24 cellular contexts compared by ENCODE assay signal in genomic region chr6:33843696-33844121, GRCh38. TPM values are rescaled to one million over a fixed set of nuclear protein-coding genes. Genes with fewer than 3 reads are reported as not detected.
DNase-seq lines count a peak whose midpoint lies in the region; ATAC-seq and TF ChIP-seq lines count a peak whose summit lies in the region.
"Had no signal": no experiment of that assay in that cellular context is flagged by ENCODE, and none has a peak within 500 bp of the region (broad histone marks: within the 10 kb centered on the region; RNA-seq: fewer than 3 reads in every experiment).

No MANE protein-coding gene starts in this region.

- H2BK12ac ChIP-seq in mesenchymal stem cell (ENCODE audit: low read length in 2 of 2), result peak overlapping the region; percentile 49 to 51

- H3K27ac ChIP-seq in mesenchymal stem cell (ENCODE audit: low read length, poor library complexity, severe bottlenecking) (no peak overlapping the region), uterus (peak overlapping the region; percentile 38 to 41)
- H3K27ac ChIP-seq: SJSA1 had no signal

- 92% methylated on average over 6 of the region's 9 CpGs for WGBS in mesenchymal stem cell

- peak overlapping the region; percentile 23 for H4K91ac ChIP-seq in mesenchymal stem cell (ENCODE audit: low read length)

- intact Hi-C loops in uterus (cut with DNase I; ENCODE audit: low total_unique reads) (no loop called here), left colon (cut with DNase I, micrococcal nuclease) (no loop called here)

- H3K36me3 ChIP-seq in mesenchymal stem cell (ENCODE audit: control insufficient read depth in 1 of 2, insufficient read depth in 2 of 2, low read depth in 1 of 2, low read length in 2 of 2), result no peaks in the 10 kb centered on the region
- no peaks in the 10 kb centered on the region for H3K36me3 ChIP-seq in uterus
- H3K36me3 ChIP-seq: MG63, SJSA1 had no signal

- peak overlapping the region; percentile 70 for H4K8ac ChIP-seq in mesenchymal stem cell (ENCODE audit: low read length)

- TF ChIP-seq POLR2A in uterus (IDR thresholded peaks at IDR 0.05), result no peak

- no peak overlapping the region for H2AK5ac ChIP-seq in mesenchymal stem cell (ENCODE audit: low read length, severe bottlenecking)

- no peak overlapping the region for H3K4me2 ChIP-seq in mesenchymal stem cell (ENCODE audit: low read length, poor library complexity, severe bottlenecking)
- H3K4me2 ChIP-seq: A549 had no signal

- TF ChIP-seq CTCF in uterus (IDR thresholded peaks at IDR 0.05), result no peak

- peak in 53 of 76 experiments; percentile 17 to 79 (median 44) for DNase-seq in HUDEP-2 (lab: John Stamatoyannopoulos, UW; ENCODE audit: unreplicated experiment in 76 of 76)
- peak; percentile 94 for DNase-seq in SK-N-DZ (ENCODE audit: low spot score)
- no peak for DNase-seq in mesenchymal stem cell
- peak in 1 of 2 donors; percentile 53 for DNase-seq in uterus
- no peak for DNase-seq in NCI-H2227 (lab: John Stamatoyannopoulos, UW; ENCODE audit: unreplicated experiment)
- DNase-seq in left colon, result no peak
- DNase-seq: CD4-positive, alpha-beta T cell; COR-L47; DMS 273 treated with DMSO at 0.1 percent for 48 hours; DMS79 treated with DMSO at 0.1 percent for 48 hours; MG63; NCI-H1048; NCI-H1417 treated with DMSO at 0.1 percent for 48 hours; NCI-H187; NK-92 treated with Interleukin-12 subunit alpha and Interleukin-12 subunit beta, amount 100 ng/mL, for 24 hours had no signal

- H3K4me1 ChIP-seq in mesenchymal stem cell (ENCODE audit: control insufficient read depth, insufficient read depth, low read depth, low read length), result peaks cover 31% of the 10 kb centered on the region
- peaks cover 0 to under 1% of the 10 kb centered on the region in 2 donors for H3K4me1 ChIP-seq in uterus

- no peaks in the 10 kb centered on the region for H3K9me3 ChIP-seq in mesenchymal stem cell (ENCODE audit: control insufficient read depth, low read length)
- H3K9me3 ChIP-seq in uterus, result no peaks in the 10 kb centered on the region
- H3K9me3 ChIP-seq: A549, MG63, SJSA1 had no signal

- no peak overlapping the region for H2AFZ ChIP-seq in mesenchymal stem cell (ENCODE audit: low read depth, low read length)

- no peak overlapping the region for H3K23ac ChIP-seq in mesenchymal stem cell (ENCODE audit: low read length in 2 of 2)

- H3K27me3 ChIP-seq in mesenchymal stem cell (ENCODE audit: control insufficient read depth in 1 of 2, insufficient read depth in 1 of 2, low read length in 2 of 2) (peaks cover 0 to 8% of the 10 kb centered on the region in 2 experiments), uterus (no peaks in the 10 kb centered on the region)
- H3K27me3 ChIP-seq: MG63, SJSA1 had no signal

- H3K4me3 ChIP-seq in mesenchymal stem cell (ENCODE audit: insufficient read depth in 1 of 2, low read depth in 1 of 2, low read length in 2 of 2), result no peak overlapping the region
- no peak overlapping the region for H3K4me3 ChIP-seq in uterus
- H3K4me3 ChIP-seq: A549, GM12878, MG63, SJSA1 had no signal

- H2BK5ac ChIP-seq in mesenchymal stem cell (ENCODE audit: low read depth, low read length, poor library complexity, severe bottlenecking), result no peak overlapping the region

- no peak overlapping the region for H2BK120ac ChIP-seq in mesenchymal stem cell (ENCODE audit: low read depth, low read length)

- peak overlapping the region; percentile 82 for H2BK15ac ChIP-seq in mesenchymal stem cell (ENCODE audit: low read depth, poor library complexity, severe bottlenecking)

- H3K18ac ChIP-seq in mesenchymal stem cell (ENCODE audit: low read depth in 1 of 2, low read length in 2 of 2), result peak overlapping the region; percentile 60 to 87

- peak overlapping the region; percentile 9 to 43 for H3K4ac ChIP-seq in mesenchymal stem cell (ENCODE audit: low read depth in 1 of 2, low read length in 2 of 2)

- H3K9ac ChIP-seq in mesenchymal stem cell (ENCODE audit: low read length), result no peak overlapping the region

- no peaks in the 10 kb centered on the region for H3K79me1 ChIP-seq in mesenchymal stem cell (replicated peaks; ENCODE audit: low read length, poor library complexity, severe bottlenecking)

- ATAC-seq in GM18858 (IDR thresholded peaks at IDR 0.05; ENCODE audit: unreplicated experiment) (no peak), left colon (no peak)
- ATAC-seq: A549, GM12878, HCT116 had no signal

- no peak overlapping the region for H3K14ac ChIP-seq in mesenchymal stem cell (ENCODE audit: low read length in 2 of 2)

RNA-seq across cellular contexts. Expression of gene MLN, which starts 39.9 kb away (rescaled TPM):
- not detected in 2 replicates for polyA plus RNA-seq in SK-N-DZ (2014; cell fraction: cytosol; rRNA removed)
- not detected in 2 replicates for polyA plus RNA-seq in SK-N-DZ (2014; cell fraction: nucleus; rRNA removed)
- polyA plus RNA-seq in mesenchymal stem cell (2013, experiment 1 of 2), result not detected
- polyA plus RNA-seq in mesenchymal stem cell (2013, experiment 2 of 2), result not detected
- total RNA-seq in uterus, result not detected
- total RNA-seq in left colon, result not detected
- total RNA-seq: CD4-positive, alpha-beta T cell; GM12878; H1; LHCN-M2; NCI-H460; SJSA1 had no signal
- polyA plus RNA-seq: A549, BJ, GM12878, H1 had no signal

RNA-seq across cellular contexts. Expression of gene LEMD2, which starts 54.8 kb away (rescaled TPM):
- 48.5 and 52.3 TPM in 2 replicates for polyA plus RNA-seq in SK-N-DZ (2014; cell fraction: cytosol; rRNA removed)
- polyA plus RNA-seq in SK-N-DZ (2014; cell fraction: nucleus; rRNA removed), result 107 and 111 TPM in 2 replicates
- polyA plus RNA-seq in mesenchymal stem cell (2013, experiment 1 of 2), result 37.2 TPM
- polyA plus RNA-seq in mesenchymal stem cell (2013, experiment 2 of 2), result 35.9 TPM
- total RNA-seq in uterus, result 10 to 100 TPM; 31.0 to 83.3 (median 37.6) TPM
- 10 to 100 TPM; 62.6 to 66.7 TPM for total RNA-seq in left colon

Comparison
In these comparisons a context has a peak if more than half of its experiments do, and no peak if none do; other contexts are left out.
1. DNase-seq: peak in HUDEP-2 (53 of 76) and SK-N-DZ (single experiment); none in mesenchymal stem cell (single experiment), NCI-H2227 (single experiment) and left colon (0 of 2).